11 cellular contexts compared by ENCODE assay signal in genomic region chr19:46901701-46902401, GRCh38. TPM values are rescaled to one million over a fixed set of nuclear protein-coding genes. Genes with fewer than 3 reads are reported as not detected.
DNase-seq lines count a peak whose midpoint lies in the region; FAIRE-seq and TF ChIP-seq lines count a peak whose summit lies in the region.
"Had no signal": no experiment of that assay in that cellular context is flagged by ENCODE, and none has a peak within 500 bp of the region (broad histone marks: within the 10 kb centered on the region; RNA-seq: fewer than 3 reads in every experiment).

No MANE protein-coding gene starts in this region.

- dilution Hi-C loops in endothelial cell of umbilical vein (cut with MboI; ENCODE audit: extremely low pct_ligation_motif_present, low sequenced_read_pairs) = no loop called here

- H3K27ac Mint-ChIP-seq in Caco-2 (ENCODE audit: unreplicated experiment) (peak overlapping the region; percentile 56), progenitor cell of endocrine pancreas (peak overlapping the region; percentile 96), neural progenitor cell (no peak overlapping the region)

- no peak for DNase-seq in Caco-2
- DNase-seq in NCI-H2227 (lab: John Stamatoyannopoulos, UW; ENCODE audit: unreplicated experiment) = peak; percentile 11
- DNase-seq in endothelial cell of umbilical vein (ENCODE audit: low read depth, low spot score) = peak; percentile 15
- DNase-seq in progenitor cell of endocrine pancreas (ENCODE audit: low spot score, unreplicated experiment) = no peak
- DNase-seq in NOMO-1 treated with dmso at 0.1 percent for 144 hours (lab: John Stamatoyannopoulos, UW; ENCODE audit: unreplicated experiment) = no peak
- DNase-seq in NCI-H2081 (lab: John Stamatoyannopoulos, UW) = no peak
- no peak for DNase-seq in D341Med (ENCODE audit: low spot score)
- DNase-seq in neural progenitor cell (ENCODE audit: low spot score) = no peak
- DNase-seq: activated CD8-positive, alpha-beta memory T cell treated with anti-CD3 and anti-CD28 coated beads, Interleukin-2, amount 50 U/mL, for 48 hours; right cardiac atrium had no signal

- CTCF ChIA-PET in Caco-2 (lab: Charles Lee) = interaction anchor here (1.3 to 1.9 kb wide), 2 partner anchors 11 to 23 kb away, joined by 5 to 10 read pairs; no protein-coding TSS in a partner anchor
- CTCF ChIA-PET in endothelial cell of umbilical vein (lab: Charles Lee) = interaction anchor here (1.0 to 3.4 kb wide), 7 partner anchors 9 to 90 kb away, joined by 3 to 10 read pairs (median 6); no protein-coding TSS in a partner anchor

- H3K4me1 ChIP-seq in Caco-2 = peaks cover 48% of the 10 kb centered on the region
- H3K4me1 ChIP-seq in endothelial cell of umbilical vein (ENCODE audit: control insufficient read depth, extremely low read depth, insufficient read depth, low read length) = peaks cover 30% of the 10 kb centered on the region
- no peaks in the 10 kb centered on the region for H3K4me1 ChIP-seq in neural progenitor cell

- BruUV-seq in Caco-2 (replicated peaks; lab: Mats Ljungman, UMichigan) (no TSS peak), endothelial cell of umbilical vein (replicated peaks; lab: Mats Ljungman, UMichigan) (no TSS peak)

- H3K4me3 ChIP-seq in Caco-2 (ENCODE audit: low read depth, low read length) (no peak overlapping the region), endothelial cell of umbilical vein (replicated peaks in 1 of 3; ENCODE audit: insufficient read depth in 1 of 3, low read depth in 1 of 3, low read length in 3 of 3) (no peak overlapping the region), neural progenitor cell (no peak overlapping the region)

- H3K27me3 Mint-ChIP-seq in Caco-2 (ENCODE audit: insufficient read depth, unreplicated experiment) (no peaks in the 10 kb centered on the region), progenitor cell of endocrine pancreas (no peaks in the 10 kb centered on the region), neural progenitor cell (ENCODE audit: insufficient read depth, low read depth) (no peaks in the 10 kb centered on the region)

- no peak for FAIRE-seq in endothelial cell of umbilical vein (lab: Jason Lieb, UNC)
- FAIRE-seq: bronchial epithelial cell had no signal

- intact Hi-C loops in Caco-2 (cut with micrococcal nuclease; ENCODE audit: unreplicated experiment) = loop anchor here (1.0 kb wide), 2 partner anchors 23 to 46 kb away; no protein-coding TSS in a partner anchor
- intact Hi-C loops in endothelial cell of umbilical vein (cut with micrococcal nuclease) = no loop called here

- H3K27me3 ChIP-seq in Caco-2 (replicated peaks; ENCODE audit: control insufficient read depth, insufficient read depth, low read length) (no peaks in the 10 kb centered on the region), endothelial cell of umbilical vein (ENCODE audit: control insufficient read depth in 2 of 2, insufficient read depth in 2 of 2, low read length in 2 of 2) (no peaks in the 10 kb centered on the region), neural progenitor cell (no peaks in the 10 kb centered on the region)

- POLR2A ChIA-PET in Caco-2 (lab: Charles Lee) (interaction anchor here (0.5 to 1.8 kb wide), 2 partner anchors 11 to 146 kb away, joined by 5 read pairs; no protein-coding TSS in a partner anchor), endothelial cell of umbilical vein (lab: Charles Lee) (no interaction called here)

- H3K9me3 ChIP-seq in Caco-2 = no peaks in the 10 kb centered on the region
- no peaks in the 10 kb centered on the region for H3K9me3 ChIP-seq in endothelial cell of umbilical vein (replicated peaks; ENCODE audit: control insufficient read depth, insufficient read depth, low read length)
- H3K9me3 ChIP-seq in neural progenitor cell (ENCODE audit: low read depth) = no peaks in the 10 kb centered on the region

- H3K79me2 ChIP-seq in endothelial cell of umbilical vein (ENCODE audit: control insufficient read depth, insufficient read depth, low read length) (peaks cover 38% of the 10 kb centered on the region), neural progenitor cell (ENCODE audit: low read depth) (peaks cover 100% of the 10 kb centered on the region)

- no peaks in the 10 kb centered on the region; the same call in none of the 2 replicates for H3K36me3 ChIP-seq in Caco-2 (ENCODE audit: control insufficient read depth, insufficient read depth, low read length)
- H3K36me3 ChIP-seq in endothelial cell of umbilical vein (ENCODE audit: control insufficient read depth in 2 of 2, extremely low read depth in 1 of 2, insufficient read depth in 2 of 2, low read length in 2 of 2) = no peaks in the 10 kb centered on the region
- no peaks in the 10 kb centered on the region for H3K36me3 ChIP-seq in neural progenitor cell

- peaks cover 51% of the 10 kb centered on the region for H3K4me1 Mint-ChIP-seq in Caco-2 (ENCODE audit: low read depth, unreplicated experiment)
- peaks cover 39% of the 10 kb centered on the region for H3K4me1 Mint-ChIP-seq in progenitor cell of endocrine pancreas (ENCODE audit: low read depth)
- H3K4me1 Mint-ChIP-seq in neural progenitor cell = peaks cover 45% of the 10 kb centered on the region

- no peaks in the 10 kb centered on the region for H3F3A ChIP-seq in neural progenitor cell (ENCODE audit: low read depth)

- H3K27ac ChIP-seq in endothelial cell of umbilical vein (ENCODE audit: insufficient read depth, low read depth, low read length) (no peak overlapping the region), neural progenitor cell (no peak overlapping the region)

- no peak for TF ChIP-seq POLR2A in endothelial cell of umbilical vein (IDR thresholded peaks at IDR 0.05; ENCODE audit: low read depth, low read length)

- H3K36me3 Mint-ChIP-seq in Caco-2 (ENCODE audit: insufficient read depth, unreplicated experiment) (peaks cover 9% of the 10 kb centered on the region), progenitor cell of endocrine pancreas (ENCODE audit: insufficient read depth) (peaks cover 2% of the 10 kb centered on the region), neural progenitor cell (peaks cover 6% of the 10 kb centered on the region)

- H3K4me2 ChIP-seq in endothelial cell of umbilical vein (ENCODE audit: insufficient read depth, low read length) (no peak overlapping the region), neural progenitor cell (no peak overlapping the region)

- no peak overlapping the region for H3K9ac ChIP-seq in endothelial cell of umbilical vein (replicated peaks; ENCODE audit: extremely low read depth, insufficient read depth, low read length)
- H3K9ac ChIP-seq in neural progenitor cell = no peak overlapping the region

- TF ChIP-seq CTCF in Caco-2 (IDR thresholded peaks at IDR 0.05; ENCODE audit: insufficient read depth in 1 of 2, low read depth in 1 of 2, low read length in 1 of 2, severe bottlenecking in 1 of 2, unreplicated experiment in 1 of 2) (no peak), endothelial cell of umbilical vein (IDR thresholded peaks at IDR 0.05; ENCODE audit: extremely low read depth in 1 of 2, insufficient read depth in 1 of 2, low read depth in 1 of 2, low read length in 2 of 2) (no peak), progenitor cell of endocrine pancreas (IDR thresholded peaks at IDR 0.05; ENCODE audit: unreplicated experiment) (no peak), neural progenitor cell (IDR thresholded peaks at IDR 0.05) (no peak)

- H3K4me3 Mint-ChIP-seq in Caco-2 (ENCODE audit: unreplicated experiment) (peak overlapping the region; percentile 1), progenitor cell of endocrine pancreas (ENCODE audit: low read depth) (no peak overlapping the region), neural progenitor cell (no peak overlapping the region)

- H4K20me1 ChIP-seq in endothelial cell of umbilical vein (replicated peaks; ENCODE audit: control insufficient read depth, extremely low read depth, insufficient read depth, low read length) (peaks cover 12% of the 10 kb centered on the region), neural progenitor cell (ENCODE audit: low read depth) (peaks cover 98% of the 10 kb centered on the region)

- no peaks in the 10 kb centered on the region for H3K9me1 ChIP-seq in endothelial cell of umbilical vein (replicated peaks; ENCODE audit: control insufficient read depth, extremely low read depth, insufficient read depth, low read length)

- H3K9me3 Mint-ChIP-seq in Caco-2 (ENCODE audit: unreplicated experiment) (no peaks in the 10 kb centered on the region), progenitor cell of endocrine pancreas (ENCODE audit: low read depth) (no peaks in the 10 kb centered on the region), neural progenitor cell (no peaks in the 10 kb centered on the region)

- no peak overlapping the region for H2AFZ ChIP-seq in endothelial cell of umbilical vein (ENCODE audit: low read depth, low read length)
- no peak overlapping the region for H2AFZ ChIP-seq in neural progenitor cell (replicated peaks)

TF ChIP-seq in endothelial cell of umbilical vein, 7 proteins besides CTCF, POLR2A, EP300 and RAD21:
- no peak for TF ChIP-seq POLR2AphosphoS5 (IDR thresholded peaks at IDR 0.05; ENCODE audit: insufficient read depth, low read depth, low read length)
- TF ChIP-seq GATA2 (IDR thresholded peaks at IDR 0.05; ENCODE audit: insufficient read depth, insufficient read length, low read depth, low read length) = no peak

RNA-seq across cellular contexts. Expression of gene ARHGAP35, which starts 41.1 kb away (rescaled TPM):
- total RNA-seq in Caco-2 (2022) (81.7 and 85.9 TPM in 2 replicates), endothelial cell of umbilical vein (47.3 and 51.3 TPM in 2 replicates), progenitor cell of endocrine pancreas (84.9 and 86.0 TPM in 2 replicates), neural progenitor cell (ENCODE audit: low replicate concordance) (38.4 and 43.3 TPM in 2 replicates)
- 25.7 and 28.3 TPM in 2 replicates for polyA plus RNA-seq in endothelial cell of umbilical vein
- polyA plus RNA-seq in endothelial cell of umbilical vein (2011; cell fraction: cytosol; rRNA removed) = 19.6 and 20.2 TPM in 2 replicates
- 29.7 and 30.7 TPM in 2 replicates for polyA plus RNA-seq in endothelial cell of umbilical vein (2011; cell fraction: nucleus; rRNA removed)
- polyA plus RNA-seq in endothelial cell of umbilical vein (2012) = 25.8 and 31.7 TPM in 2 replicates
- polyA minus RNA-seq in endothelial cell of umbilical vein = 35.8 and 45.8 TPM in 2 replicates
- polyA minus RNA-seq in endothelial cell of umbilical vein (2011; cell fraction: cytosol; rRNA and poly(A)+ RNA removed) = 20.1 TPM
- 53.1 and 57.3 TPM in 2 replicates for polyA minus RNA-seq in endothelial cell of umbilical vein (2011; cell fraction: nucleus; rRNA and poly(A)+ RNA removed)

RNA-seq across cellular contexts. Expression of gene AP2S1, which starts 51.2 kb away (rescaled TPM):
- total RNA-seq in Caco-2 (2022) = 211 and 234 TPM in 2 replicates
- 279 and 313 TPM in 2 replicates for total RNA-seq in endothelial cell of umbilical vein
- 376 and 417 TPM in 2 replicates for polyA plus RNA-seq in endothelial cell of umbilical vein
- 283 and 300 TPM in 2 replicates for polyA plus RNA-seq in endothelial cell of umbilical vein (2011; cell fraction: cytosol; rRNA removed)
- polyA plus RNA-seq in endothelial cell of umbilical vein (2011; cell fraction: nucleus; rRNA removed) = 93.6 and 108 TPM in 2 replicates
- 320 and 378 TPM in 2 replicates for polyA plus RNA-seq in endothelial cell of umbilical vein (2012)
- polyA minus RNA-seq in endothelial cell of umbilical vein = 115 and 153 TPM in 2 replicates
- polyA minus RNA-seq in endothelial cell of umbilical vein (2011; cell fraction: cytosol; rRNA and poly(A)+ RNA removed) = 93.2 TPM
- 22.7 and 27.2 TPM in 2 replicates for polyA minus RNA-seq in endothelial cell of umbilical vein (2011; cell fraction: nucleus; rRNA and poly(A)+ RNA removed)
- 96.9 and 103 TPM in 2 replicates for total RNA-seq in progenitor cell of endocrine pancreas
- 104 and 120 TPM in 2 replicates for total RNA-seq in neural progenitor cell (ENCODE audit: low replicate concordance)

Comparison
In these comparisons a context has a peak if more than half of its experiments do, and no peak if none do; other contexts are left out.
1. DNase-seq: peak in NCI-H2227 (single experiment) and endothelial cell of umbilical vein (single experiment); none in Caco-2 (0 of 2), progenitor cell of endocrine pancreas (single experiment), NOMO-1 treated with dmso at 0.1 percent for 144 hours (single experiment), NCI-H2081 (0 of 2), D341Med (single experiment) and neural progenitor cell (single experiment).